8 cellular contexts compared by ENCODE assay signal in the genomic region with DNA sequence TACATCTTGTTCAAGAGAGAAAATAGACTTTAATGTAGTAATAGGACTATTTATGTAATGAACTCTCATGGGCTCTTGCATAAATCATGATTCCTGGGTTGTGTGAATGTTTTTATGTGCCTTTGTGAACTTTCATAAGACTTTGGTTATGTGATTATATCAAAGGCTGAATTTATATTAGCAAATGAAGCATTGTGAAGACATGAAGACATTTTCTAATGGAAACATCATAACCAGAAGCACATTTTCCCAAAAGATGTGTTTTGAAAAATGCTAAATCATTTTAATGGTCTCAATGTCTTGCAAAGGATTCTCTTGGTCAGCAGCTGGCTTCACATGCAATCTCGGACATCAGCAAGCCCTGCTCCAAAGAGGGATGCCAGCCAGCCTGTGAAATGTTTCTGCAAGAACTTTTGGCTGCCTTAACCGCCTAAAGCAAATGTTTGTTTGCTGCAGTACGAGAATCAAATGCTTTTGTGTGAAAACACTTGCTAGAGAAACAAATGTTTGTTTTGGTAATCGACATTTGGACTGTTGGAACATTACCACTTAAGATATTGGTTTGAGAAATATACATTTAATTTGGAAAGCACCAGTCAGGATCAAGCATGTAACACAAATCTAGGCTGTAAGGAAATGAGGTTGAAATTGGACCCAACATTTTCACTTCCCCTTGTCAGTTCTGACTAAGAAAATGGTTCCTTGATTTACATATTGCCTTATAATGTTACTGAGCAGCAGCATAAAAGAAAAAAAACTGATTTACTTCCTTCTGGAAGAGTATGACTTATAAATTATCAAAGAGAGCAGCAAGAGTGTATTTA.
DNase-seq lines count a peak whose midpoint lies in the region; ATAC-seq and TF ChIP-seq lines count a peak whose summit lies in the region.

No MANE protein-coding gene starts in this region.

- no peaks in the 10 kb centered on the region for H3K79me1 ChIP-seq in mesendoderm (ENCODE audit: low read length)

- no peak for TF ChIP-seq CTCF in testis (IDR thresholded peaks at IDR 0.05)

- no peaks in the 10 kb centered on the region for H3K27me3 ChIP-seq in testis
- H3K27me3 ChIP-seq in mesendoderm (ENCODE audit: insufficient read depth, low read length, poor library complexity), result no peaks in the 10 kb centered on the region

- no peak overlapping the region for H3K4me2 ChIP-seq in mesendoderm (ENCODE audit: low read length)

- H3K4ac ChIP-seq in mesendoderm (ENCODE audit: low read depth, low read length), result no peak overlapping the region

- H3K36me3 ChIP-seq in testis (ENCODE audit: low read depth, missing control alignments), result no peaks in the 10 kb centered on the region
- H3K36me3 ChIP-seq in mesendoderm (ENCODE audit: control insufficient read depth, insufficient read depth, low read length), result no peaks in the 10 kb centered on the region

- no peaks in the 10 kb centered on the region for H3K9me3 ChIP-seq in testis

- H3K23ac ChIP-seq in mesendoderm (ENCODE audit: low read length), result no peak overlapping the region

- no peak for TF ChIP-seq POLR2A in testis (IDR thresholded peaks at IDR 0.05)

- H3K27ac ChIP-seq in testis, result no peak overlapping the region
- no peak overlapping the region for H3K27ac ChIP-seq in mesendoderm (ENCODE audit: low read depth, low read length)

- no peak overlapping the region for H3K4me3 ChIP-seq in testis
- no peak overlapping the region for H3K4me3 ChIP-seq in mesendoderm (ENCODE audit: low read length)

- no peak overlapping the region for H2BK15ac ChIP-seq in mesendoderm (replicated peaks; ENCODE audit: low read depth)

- peak; percentile 66 for DNase-seq in AG08395 (ENCODE audit: low spot score)
- DNase-seq in epidermal melanocyte (ENCODE audit: insufficient read length, low spot score), result peak; percentile 36
- DNase-seq in testis, result peak; percentile 26
- DNase-seq in mesendoderm, result no peak
- DNase-seq in stimulated activated CD4-positive, alpha-beta T cell treated with anti-CD3 and anti-CD28 coated beads, Interleukin-12 subunit alpha, Interleukin-12 subunit beta, amount 100 ng/mL, for 4 hours, result no peak
- no peak for DNase-seq in cerebellum (ENCODE audit: low spot score)

- H3K4me1 ChIP-seq in testis (no peaks in the 10 kb centered on the region), mesendoderm (ENCODE audit: control insufficient read depth, low read depth, low read length) (no peaks in the 10 kb centered on the region)

- H3K56ac ChIP-seq in mesendoderm (ENCODE audit: low read length), result no peak overlapping the region

- 32 to 45% methylated on average over 4 of the region's 4 CpGs for WGBS in testis, 2 donors
- no CpG with 5 or more reads among the region's 4 CpGs for WGBS in mesendoderm (ENCODE audit: extremely low coverage, insufficient coverage, low lambda C conversion rate)

- no peaks in the 10 kb centered on the region for H3K79me2 ChIP-seq in mesendoderm (ENCODE audit: control insufficient read depth, insufficient read depth, low read length)

- H2BK120ac ChIP-seq in mesendoderm (ENCODE audit: low read depth, low read length), result no peak overlapping the region

- H3K9ac ChIP-seq in mesendoderm (ENCODE audit: low read length), result no peak overlapping the region

- H2BK5ac ChIP-seq in mesendoderm (ENCODE audit: low read length), result no peak overlapping the region

- H4K8ac ChIP-seq in mesendoderm (ENCODE audit: low read depth, low read length), result no peak overlapping the region

- no peak overlapping the region for H3K18ac ChIP-seq in mesendoderm (ENCODE audit: low read length)

- H4K5ac ChIP-seq in mesendoderm (ENCODE audit: low read length), result no peak overlapping the region

- intact Hi-C loops in testis (cut with DNase I; ENCODE audit: low total_unique reads), result no loop called here

- H2AK5ac ChIP-seq in mesendoderm (ENCODE audit: low read length), result no peak overlapping the region

- ATAC-seq in GM19455 (IDR thresholded peaks at IDR 0.05; ENCODE audit: unreplicated experiment), result peak; percentile 99
- peak; percentile 100 for ATAC-seq in HG03378 (IDR thresholded peaks at IDR 0.05; ENCODE audit: unreplicated experiment)

Comparison
In these comparisons a context has a peak if more than half of its experiments do, and no peak if none do; other contexts are left out.
1. DNase-seq: peak in AG08395 (single experiment), epidermal melanocyte (single experiment) and testis (single experiment); none in mesendoderm (single experiment), stimulated activated CD4-positive, alpha-beta T cell treated with anti-CD3 and anti-CD28 coated beads, Interleukin-12 subunit alpha, Interleukin-12 subunit beta, amount 100 ng/mL, for 4 hours (single experiment) and cerebellum (single experiment).